Comparison of ENCODE assay signal across 18 cellular contexts in the genomic region with DNA sequence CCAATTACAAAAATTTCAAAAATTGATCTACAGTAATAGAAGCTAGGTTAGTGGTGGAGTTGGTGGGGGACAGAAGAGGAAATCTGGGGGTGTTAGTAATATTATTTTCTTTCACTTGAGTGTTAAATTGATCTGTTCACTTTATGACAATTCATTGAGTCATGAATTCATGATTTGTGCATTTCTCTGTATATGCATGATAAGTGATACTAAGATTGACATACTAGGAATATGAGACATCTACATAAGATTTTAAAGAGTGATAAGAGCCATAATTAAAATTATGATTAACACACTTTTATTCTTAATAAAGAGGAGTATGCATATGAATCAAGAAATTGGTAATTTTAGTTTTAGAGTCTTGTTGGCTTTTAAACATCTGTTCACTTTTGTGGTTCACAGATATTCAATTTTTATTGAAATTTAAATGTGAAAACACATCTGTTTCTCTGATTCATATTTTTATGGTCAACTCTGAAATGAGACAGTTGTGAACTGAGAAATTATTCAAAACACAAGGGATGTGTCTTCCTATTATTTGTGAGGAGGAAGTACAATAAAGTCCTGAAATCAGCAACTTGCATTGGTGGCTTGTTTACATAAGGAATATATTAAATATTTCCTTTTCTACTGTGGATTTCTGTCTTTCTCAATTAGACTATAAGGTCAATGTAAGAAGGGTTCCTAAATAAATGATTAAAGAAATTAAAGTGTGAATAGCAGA.
DNase-seq lines count a peak whose midpoint lies in the region; ATAC-seq and TF ChIP-seq lines count a peak whose summit lies in the region.
"Had no signal": no experiment of that assay in that cellular context is flagged by ENCODE, and none has a peak within 500 bp of the region (broad histone marks: within the 10 kb centered on the region; RNA-seq: fewer than 3 reads in every experiment).

No MANE protein-coding gene starts in this region.

- H3K4me3 Mint-ChIP-seq in MCF 10A (ENCODE audit: unreplicated experiment) (no peak overlapping the region), chondrocyte (ENCODE audit: unreplicated experiment) (no peak overlapping the region)
- H3K4me3 Mint-ChIP-seq: CD8-positive, alpha-beta T cell; HFFc6; IgD-negative memory B cell had no signal

- H3K27ac ChIP-seq in breast epithelium: no peak overlapping the region
- H3K27ac ChIP-seq in right lobe of liver: peak overlapping the region; percentile 5 to 81 (median 65)
- H3K27ac ChIP-seq in OCI-LY7 (ENCODE audit: low read depth, low read length, poor library complexity, severe bottlenecking): no peak overlapping the region
- H3K27ac ChIP-seq: SK-N-MC had no signal

- H4K20me1 ChIP-seq in OCI-LY7 (ENCODE audit: insufficient read depth, low read length): no peaks in the 10 kb centered on the region

- H3K36me3 Mint-ChIP-seq in MCF 10A (ENCODE audit: insufficient read depth, unreplicated experiment) (no peaks in the 10 kb centered on the region), chondrocyte (ENCODE audit: low read depth) (peaks cover 18% of the 10 kb centered on the region)
- H3K36me3 Mint-ChIP-seq: CD8-positive, alpha-beta T cell; IgD-negative memory B cell had no signal

- H3K4me2 ChIP-seq in OCI-LY7 (ENCODE audit: low read length): no peak overlapping the region

- POLR2A ChIA-PET in MCF 10A (lab: Yijun Ruan, JAX) (interaction anchor here (0.6 to 4.5 kb wide), 9 partner anchors 10 to 132 kb away, joined by 3 to 18 read pairs (median 5); no protein-coding TSS in a partner anchor), OCI-LY7 (lab: Charles Lee) (interaction anchor here (0.7 kb wide), 1 partner anchor 119 kb away, joined by 3 read pairs; no protein-coding TSS in a partner anchor)

- H3K27ac Mint-ChIP-seq in MCF 10A (ENCODE audit: low read depth, unreplicated experiment) (peak overlapping the region; percentile 55), chondrocyte (ENCODE audit: unreplicated experiment) (peak overlapping the region; percentile 18)
- H3K27ac Mint-ChIP-seq: CD8-positive, alpha-beta T cell; IgD-negative memory B cell had no signal

- no peaks in the 10 kb centered on the region for H3K79me2 ChIP-seq in OCI-LY7 (ENCODE audit: insufficient read depth, low read depth, low read length)

- TF ChIP-seq POLR2A in breast epithelium (IDR thresholded peaks at IDR 0.05): no peak
- TF ChIP-seq POLR2A in right lobe of liver (IDR thresholded peaks at IDR 0.05): no peak

- H3K4me1 ChIP-seq in breast epithelium (no peaks in the 10 kb centered on the region), right lobe of liver (peaks cover 0 to 16% (median 0%) of the 10 kb centered on the region in 4 donors), OCI-LY7 (ENCODE audit: insufficient read depth, low read length, poor library complexity, severe bottlenecking) (no peaks in the 10 kb centered on the region)

- TF ChIP-seq CTCF in MCF 10A (IDR thresholded peaks at IDR 0.05; ENCODE audit: unreplicated experiment): no peak
- no peak for TF ChIP-seq CTCF in breast epithelium (IDR thresholded peaks at IDR 0.05)
- no peak for TF ChIP-seq CTCF in chondrocyte (IDR thresholded peaks at IDR 0.05)
- TF ChIP-seq CTCF in right lobe of liver (IDR thresholded peaks at IDR 0.05): no peak
- no peak for TF ChIP-seq CTCF in OCI-LY7 (conservative IDR thresholded peaks at IDR 0.05; ENCODE audit: low read length)

- DNase-seq in MCF 10A (ENCODE audit: unreplicated experiment) (no peak), breast epithelium (ENCODE audit: low spot score in 2 of 2) (no peak), chondrocyte (ENCODE audit: low spot score) (no peak), right lobe of liver (no peak), OCI-LY7 (ENCODE audit: low spot score) (no peak)
- DNase-seq in effector CD4-positive, alpha-beta T cell: no peak
- DNase-seq: Calu3; CD8-positive, alpha-beta T cell; H7; Karpas-422; NCI-H1092 treated with DMSO at 0.1 percent for 48 hours; NCI-H2081; NCI-H2171 treated with DMSO at 0.1 percent for 48 hours; SHP77 had no signal

- H3K4me3 ChIP-seq in breast epithelium (no peak overlapping the region), right lobe of liver (no peak overlapping the region), OCI-LY7 (ENCODE audit: low read depth, low read length, poor library complexity, severe bottlenecking) (no peak overlapping the region)
- H3K4me3 ChIP-seq: SK-N-MC had no signal

- H3K36me3 ChIP-seq in breast epithelium: no peaks in the 10 kb centered on the region
- H3K36me3 ChIP-seq in right lobe of liver: no peaks in the 10 kb centered on the region
- H3K36me3 ChIP-seq in OCI-LY7 (ENCODE audit: insufficient read depth, low read length): no peaks in the 10 kb centered on the region

- ATAC-seq in right lobe of liver: peak in 2 of 4 donors; percentile 14 to 23
- no peak for ATAC-seq in GM19395 (IDR thresholded peaks at IDR 0.05; ENCODE audit: unreplicated experiment)
- ATAC-seq: CD8-positive, alpha-beta T cell had no signal

- CTCF ChIA-PET in MCF 10A (lab: Yijun Ruan, JAX): interaction anchor here (0.9 to 1.1 kb wide), 2 partner anchors 12 to 114 kb away, joined by 3 read pairs; no protein-coding TSS in a partner anchor
- CTCF ChIA-PET in OCI-LY7 (lab: Charles Lee; ENCODE audit: unreplicated experiment): no interaction called here

- H3K9me2 ChIP-seq in OCI-LY7 (ENCODE audit: insufficient read depth, low read length): no peaks in the 10 kb centered on the region

- H3K27me3 ChIP-seq in breast epithelium (no peaks in the 10 kb centered on the region), right lobe of liver (no peaks in the 10 kb centered on the region)

- H3K9me3 Mint-ChIP-seq in MCF 10A (ENCODE audit: unreplicated experiment): peaks cover 8% of the 10 kb centered on the region
- H3K9me3 Mint-ChIP-seq in chondrocyte (ENCODE audit: low read depth): peaks cover 4% of the 10 kb centered on the region
- H3K9me3 Mint-ChIP-seq: HFFc6 had no signal

- peaks cover 18% of the 10 kb centered on the region for H3K4me1 Mint-ChIP-seq in MCF 10A (ENCODE audit: insufficient read depth, unreplicated experiment)
- H3K4me1 Mint-ChIP-seq in chondrocyte (ENCODE audit: low read depth): peaks cover 34% of the 10 kb centered on the region

- intact Hi-C loops in MCF 10A (cut with micrococcal nuclease): loop anchor here (1.0 to 10.0 kb wide), 3 partner anchors 8 to 106 kb away; no protein-coding TSS in a partner anchor
- intact Hi-C loops in breast epithelium (cut with DNase I; ENCODE audit: low total_unique reads): no loop called here
- intact Hi-C loops in right lobe of liver (cut with DNase I): no loop called here
- intact Hi-C loops in OCI-LY7 (cut with micrococcal nuclease; ENCODE audit: unreplicated experiment): no loop called here

- BruUV-seq in MCF 10A (replicated peaks; lab: Mats Ljungman, UMichigan) (TSS peak; percentile 66), OCI-LY7 (replicated peaks; lab: Mats Ljungman, UMichigan) (no TSS peak)

- no peaks in the 10 kb centered on the region for H3K9me3 ChIP-seq in breast epithelium
- no peaks in the 10 kb centered on the region for H3K9me3 ChIP-seq in right lobe of liver
- H3K9me3 ChIP-seq in OCI-LY7 (ENCODE audit: low read length): no peaks in the 10 kb centered on the region

- no peak overlapping the region for H2AFZ ChIP-seq in OCI-LY7 (ENCODE audit: low read length)

- no peaks in the 10 kb centered on the region for H3K27me3 Mint-ChIP-seq in MCF 10A (ENCODE audit: insufficient read depth, unreplicated experiment)
- no peaks in the 10 kb centered on the region for H3K27me3 Mint-ChIP-seq in chondrocyte (ENCODE audit: low read depth)

Comparison
In these comparisons a context has a peak if more than half of its experiments do, and no peak if none do; other contexts are left out.
1. H3K27ac ChIP-seq: peak in right lobe of liver (3 of 3); none in breast epithelium (0 of 2) and OCI-LY7 (single experiment).